Comparison of ENCODE assay signal across 24 cellular contexts in the genomic region with DNA sequence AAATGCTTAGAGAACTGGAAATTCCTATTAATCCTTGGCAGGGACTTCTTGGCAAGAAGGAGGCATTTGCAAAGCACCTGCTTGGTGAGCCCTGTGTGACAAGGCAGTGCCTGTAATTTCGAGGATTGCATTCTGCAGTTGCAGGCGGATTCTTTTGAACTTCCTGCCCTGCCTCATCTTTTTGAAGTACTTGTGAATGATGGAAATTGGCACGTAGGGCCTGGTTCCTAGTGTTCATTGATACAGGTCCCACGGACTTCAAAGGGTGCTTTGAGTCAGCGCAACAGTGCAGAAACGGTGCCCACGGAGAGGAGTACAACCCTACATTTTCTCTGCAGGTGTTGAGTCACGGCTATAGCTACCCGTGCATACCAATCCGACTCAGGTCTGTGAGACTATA. TPM values are rescaled to one million over a fixed set of nuclear protein-coding genes. Genes with fewer than 3 reads are reported as not detected.
DNase-seq lines count a peak whose midpoint lies in the region; ATAC-seq and TF ChIP-seq lines count a peak whose summit lies in the region.
"Had no signal": no experiment of that assay in that cellular context is flagged by ENCODE, and none has a peak within 500 bp of the region (broad histone marks: within the 10 kb centered on the region; RNA-seq: fewer than 3 reads in every experiment).

No MANE protein-coding gene starts in this region.

- peak overlapping the region in 1 of 2 donors; percentile 35 for H3K27ac ChIP-seq in left lung
- H3K27ac ChIP-seq in spleen = no peak overlapping the region
- H3K27ac ChIP-seq: 22Rv1, colonic mucosa, HL-60, thoracic aorta had no signal

- peak; percentile 6 for DNase-seq in DMS79 treated with DMSO at 0.1 percent for 48 hours (lab: John Stamatoyannopoulos, UW)
- DNase-seq in DMS79 (lab: John Stamatoyannopoulos, UW) = no peak
- DNase-seq in left lung = no peak
- peak; percentile 29 for DNase-seq in spleen
- DNase-seq in stimulated activated CD4-positive, alpha-beta T cell treated with anti-CD3 and anti-CD28 coated beads, Interleukin-2, amount 100 ng/mL, for 24 hours = no peak
- DNase-seq: activated effector memory CD4-positive, alpha-beta T cell treated with Interleukin-2 at 50 U/mL for 16 hours; activated naive CD8-positive, alpha-beta T cell treated with anti-CD3 and anti-CD28 coated beads, Interleukin-2, amount 10 ng/mL, durations not matched to agents 7 days and 5 days; AML-193; colonic mucosa; DMS53; endodermal cell; NCI-H2107; NCI-H510A; stimulated activated CD4-positive, alpha-beta T cell treated with anti-CD3 and anti-CD28 coated beads, Interleukin-4, amount 100 ng/mL, for 24 hours; stimulated activated naive CD4-positive, alpha-beta T cell treated with Interleukin-2 at 50 U/mL for 16 hours had no signal

- ATAC-seq in activated T-helper 17 cell treated with anti-CD3 and anti-CD28 coated beads, Interleukin-2, amount 50 U/mL, for 72 hours (replicated peaks) = peak; percentile 62
- ATAC-seq in left lung (peak; percentile 58), GM21723 (IDR thresholded peaks at IDR 0.05; ENCODE audit: unreplicated experiment) (no peak), GM21717 (IDR thresholded peaks at IDR 0.05; ENCODE audit: unreplicated experiment) (no peak)
- ATAC-seq: HepG2, left lobe of liver, SK-N-SH treated with all-trans-retinoic acid at 6 μM for 48 hours had no signal

- peaks cover 0 to 23% of the 10 kb centered on the region in 2 donors for H3K27me3 ChIP-seq in left lung
- H3K27me3 ChIP-seq in spleen (replicated peaks in 1 of 7) = peaks cover 0 to 59% (median 19%) of the 10 kb centered on the region in 7 donors
- H3K27me3 ChIP-seq: colonic mucosa had no signal

- H3K9me3 Mint-ChIP-seq in activated T-helper 17 cell treated with anti-CD3 and anti-CD28 coated beads, Interleukin-2, amount 50 U/mL, for 72 hours = no peaks in the 10 kb centered on the region
- H3K9me3 Mint-ChIP-seq: activated naive CD8-positive, alpha-beta T cell treated with anti-CD3 and anti-CD28 coated beads, Interleukin-2, amount 10 ng/mL, durations not matched to agents 7 days and 5 days; endodermal cell had no signal

- H3K9me3 ChIP-seq in left lung (no peaks in the 10 kb centered on the region), spleen (peaks cover 0 to 6% (median 0%) of the 10 kb centered on the region in 8 donors)
- H3K9me3 ChIP-seq: colonic mucosa, thoracic aorta had no signal

- peaks cover 26% of the 10 kb centered on the region for H3K27me3 Mint-ChIP-seq in activated T-helper 17 cell treated with anti-CD3 and anti-CD28 coated beads, Interleukin-2, amount 50 U/mL, for 72 hours

- no peak overlapping the region for H3K27ac Mint-ChIP-seq in activated T-helper 17 cell treated with anti-CD3 and anti-CD28 coated beads, Interleukin-2, amount 50 U/mL, for 72 hours
- H3K27ac Mint-ChIP-seq: activated naive CD8-positive, alpha-beta T cell treated with anti-CD3 and anti-CD28 coated beads, Interleukin-2, amount 10 ng/mL, durations not matched to agents 7 days and 5 days; endodermal cell had no signal

- no peaks in the 10 kb centered on the region for H3K36me3 Mint-ChIP-seq in activated T-helper 17 cell treated with anti-CD3 and anti-CD28 coated beads, Interleukin-2, amount 50 U/mL, for 72 hours (ENCODE audit: low read depth)
- H3K36me3 Mint-ChIP-seq: activated naive CD8-positive, alpha-beta T cell treated with anti-CD3 and anti-CD28 coated beads, Interleukin-2, amount 10 ng/mL, durations not matched to agents 7 days and 5 days had no signal

- no peaks in the 10 kb centered on the region for H3K36me3 ChIP-seq in left lung
- H3K36me3 ChIP-seq in spleen = no peaks in the 10 kb centered on the region
- H3K36me3 ChIP-seq: colonic mucosa, thoracic aorta had no signal

- no peaks in the 10 kb centered on the region for H3K4me1 Mint-ChIP-seq in activated T-helper 17 cell treated with anti-CD3 and anti-CD28 coated beads, Interleukin-2, amount 50 U/mL, for 72 hours
- H3K4me1 Mint-ChIP-seq: activated naive CD8-positive, alpha-beta T cell treated with anti-CD3 and anti-CD28 coated beads, Interleukin-2, amount 10 ng/mL, durations not matched to agents 7 days and 5 days had no signal

- H3K4me3 ChIP-seq in left lung (no peak overlapping the region), spleen (no peak overlapping the region)
- H3K4me3 ChIP-seq: colonic mucosa, thoracic aorta had no signal

- 66 to 75% (median 71%) methylated on average over 10 of the region's 10 CpGs for WGBS in spleen, 5 donors

- intact Hi-C loops in left lung (cut with DNase I) (no loop called here), spleen (cut with DNase I; ENCODE audit: low total_unique reads) (no loop called here)

- TF ChIP-seq CTCF in left lung (IDR thresholded peaks at IDR 0.05) = no peak
- no peak for TF ChIP-seq CTCF in spleen (IDR thresholded peaks at IDR 0.05 in 8 of 11, conservative IDR thresholded peaks at IDR 0.05 in 3 of 11)

- TF ChIP-seq POLR2A in spleen (IDR thresholded peaks at IDR 0.05) = no peak

- H3K4me3 Mint-ChIP-seq in activated T-helper 17 cell treated with anti-CD3 and anti-CD28 coated beads, Interleukin-2, amount 50 U/mL, for 72 hours = no peak overlapping the region
- H3K4me3 Mint-ChIP-seq: activated naive CD8-positive, alpha-beta T cell treated with anti-CD3 and anti-CD28 coated beads, Interleukin-2, amount 10 ng/mL, durations not matched to agents 7 days and 5 days; endodermal cell had no signal

- H3K4me1 ChIP-seq in left lung (no peaks in the 10 kb centered on the region), spleen (peaks cover 0 to 4% (median 2%) of the 10 kb centered on the region in 6 donors)
- H3K4me1 ChIP-seq: colonic mucosa had no signal

RNA-seq across cellular contexts. Expression of a gene that starts 6.4 kb away (rescaled TPM):
- under 1 TPM; 0.61 to 0.85 TPM for total RNA-seq in activated T-helper 17 cell treated with anti-CD3 and anti-CD28 coated beads, Interleukin-2, amount 50 U/mL, for 72 hours
- total RNA-seq in left lung (1 to 10 TPM; 2.9 to 6.1 TPM), spleen (under 1 TPM in 5 of 7 donors, not detected in 2; 0.09 to 0.41 (median 0.14) TPM)
- under 1 TPM in 2 of 3 donors, not detected in 1; 0.06 to 0.16 TPM for polyA plus RNA-seq in spleen

Comparison
In these comparisons a context has a peak if more than half of its experiments do, and no peak if none do; other contexts are left out.
1. DNase-seq: peak in DMS79 treated with DMSO at 0.1 percent for 48 hours (single experiment) and spleen (single experiment); none in DMS79 (single experiment), left lung (0 of 2) and stimulated activated CD4-positive, alpha-beta T cell treated with anti-CD3 and anti-CD28 coated beads, Interleukin-2, amount 100 ng/mL, for 24 hours (0 of 2).
2. ATAC-seq: peak in activated T-helper 17 cell treated with anti-CD3 and anti-CD28 coated beads, Interleukin-2, amount 50 U/mL, for 72 hours (single experiment) and left lung (single experiment); none in GM21723 (single experiment) and GM21717 (single experiment).